In genomic region chr15:62505761-62506160, GRCh38 we compare ENCODE assay signal across 14 cellular contexts.
A peak's percentile ranks its signal among the peaks of the same experiment; 100 is the strongest.
DNase-seq lines count a peak whose midpoint lies in the region; ATAC-seq and TF ChIP-seq lines count a peak whose summit lies in the region.
"Had no signal": no experiment of that assay in that cellular context is flagged by ENCODE, and none has a peak within 500 bp of the region (broad histone marks: within the 10 kb centered on the region; RNA-seq: fewer than 3 reads in every experiment).

No MANE protein-coding gene starts in this region.

- WGBS in body of pancreas, 2 donors: 25 to 39% methylated on average over 6 of the region's 6 CpGs
- 68 to 79% methylated on average over 6 of the region's 6 CpGs for WGBS in sigmoid colon, 2 donors

- in situ Hi-C loops in GM13976 (cut with MboI; ENCODE audit: low sequenced_read_pairs, unreplicated experiment): no loop called here

- H3K9me3 ChIP-seq in BLaER1 treated with 17β-estradiol and CSF1 and Interleukin-3, amounts not matched to agents 10 nM and 100 nM (replicated peaks in 1 of 11): no peaks in the 10 kb centered on the region
- H3K9me3 ChIP-seq in body of pancreas (no peaks in the 10 kb centered on the region), sigmoid colon (no peaks in the 10 kb centered on the region)

- intact Hi-C loops in body of pancreas (cut with DNase I) (no loop called here), sigmoid colon (cut with DNase I) (no loop called here)

- H3K4me3 Mint-ChIP-seq in stimulated activated naive B cell treated with anti-CD40 and anti-IgM and Interleukin-4, amounts not matched to agents 10 μg/mL and 1 μg/mL and 100 μg/mL, for 72 hours: no peak overlapping the region
- H3K4me3 Mint-ChIP-seq: activated naive CD8-positive, alpha-beta T cell treated with anti-CD3 and anti-CD28 coated beads, Interleukin-2, amount 10 ng/mL, durations not matched to agents 7 days and 5 days; natural killer cell had no signal

- peak; percentile 28 for ATAC-seq in body of pancreas
- peak; percentile 12 for ATAC-seq in left lobe of liver
- ATAC-seq in stimulated activated naive B cell treated with anti-CD40 and anti-IgM and Interleukin-4, amounts not matched to agents 10 μg/mL and 1 μg/mL and 100 μg/mL, for 72 hours (replicated peaks): no peak
- ATAC-seq: foreskin keratinocyte had no signal

- no peak overlapping the region for H3K9ac ChIP-seq in BLaER1 treated with 17β-estradiol and CSF1 and Interleukin-3, amounts not matched to agents 10 nM and 100 nM
- H3K9ac ChIP-seq: KMS-11 had no signal

- no peak overlapping the region for H3K27ac Mint-ChIP-seq in stimulated activated naive B cell treated with anti-CD40 and anti-IgM and Interleukin-4, amounts not matched to agents 10 μg/mL and 1 μg/mL and 100 μg/mL, for 72 hours
- H3K27ac Mint-ChIP-seq: activated naive CD8-positive, alpha-beta T cell treated with anti-CD3 and anti-CD28 coated beads, Interleukin-2, amount 10 ng/mL, durations not matched to agents 7 days and 5 days; natural killer cell had no signal

- TF ChIP-seq POLR2A in body of pancreas (IDR thresholded peaks at IDR 0.05) (no peak), sigmoid colon (IDR thresholded peaks at IDR 0.05) (no peak)

- H3K27me3 ChIP-seq in BLaER1 treated with 17β-estradiol and CSF1 and Interleukin-3, amounts not matched to agents 10 nM and 100 nM: no peaks in the 10 kb centered on the region
- no peaks in the 10 kb centered on the region for H3K27me3 ChIP-seq in body of pancreas
- H3K27me3 ChIP-seq in sigmoid colon: no peaks in the 10 kb centered on the region
- H3K27me3 ChIP-seq: foreskin keratinocyte had no signal

- peaks cover 3 to 7% of the 10 kb centered on the region in 2 donors for H3K4me1 Mint-ChIP-seq in stimulated activated naive B cell treated with anti-CD40 and anti-IgM and Interleukin-4, amounts not matched to agents 10 μg/mL and 1 μg/mL and 100 μg/mL, for 72 hours
- H3K4me1 Mint-ChIP-seq: activated naive CD8-positive, alpha-beta T cell treated with anti-CD3 and anti-CD28 coated beads, Interleukin-2, amount 10 ng/mL, durations not matched to agents 7 days and 5 days; natural killer cell had no signal

- H3K4me2 ChIP-seq in BLaER1 treated with 17β-estradiol and CSF1 and Interleukin-3, amounts not matched to agents 10 nM and 100 nM: peak overlapping the region in 10 of 11 experiments; percentile 7 to 80 (median 65); a peak in 16 of 22 replicates
- H3K4me2 ChIP-seq: KMS-11 had no signal

- DNase-seq in body of pancreas: no peak
- no peak for DNase-seq in left lobe of liver (ENCODE audit: low spot score)
- no peak for DNase-seq in sigmoid colon
- no peak for DNase-seq in stimulated activated naive B cell treated with anti-CD40 and anti-IgM and Interleukin-4, amounts not matched to agents 10 μg/mL and 1 μg/mL and 100 μg/mL, for 72 hours
- no peak for DNase-seq in pons (ENCODE audit: low spot score)
- no peak for DNase-seq in NCI-H2029 (lab: John Stamatoyannopoulos, UW)
- no peak for DNase-seq in GM13976 (ENCODE audit: low spot score)
- DNase-seq: activated naive CD8-positive, alpha-beta T cell treated with anti-CD3 and anti-CD28 coated beads, Interleukin-2, amount 10 ng/mL, durations not matched to agents 7 days and 5 days; cortex of kidney; natural killer cell; NCI-H187 had no signal

- H3K4me3 ChIP-seq in BLaER1 treated with 17β-estradiol and CSF1 and Interleukin-3, amounts not matched to agents 10 nM and 100 nM: no peak overlapping the region
- no peak overlapping the region for H3K4me3 ChIP-seq in body of pancreas
- no peak overlapping the region for H3K4me3 ChIP-seq in sigmoid colon

- no peaks in the 10 kb centered on the region for H4K20me1 ChIP-seq in BLaER1 treated with 17β-estradiol and CSF1 and Interleukin-3, amounts not matched to agents 10 nM and 100 nM

- no peak for TF ChIP-seq CTCF in body of pancreas (IDR thresholded peaks at IDR 0.05)
- TF ChIP-seq CTCF in sigmoid colon (IDR thresholded peaks at IDR 0.05): no peak
- TF ChIP-seq CTCF in GM13976 (IDR thresholded peaks at IDR 0.05; ENCODE audit: borderline replicate concordance, control extremely low read depth, extremely low read depth, insufficient read depth, missing control alignments): no peak

- H3K36me3 ChIP-seq in BLaER1 treated with 17β-estradiol and CSF1 and Interleukin-3, amounts not matched to agents 10 nM and 100 nM: no peaks in the 10 kb centered on the region
- H3K36me3 ChIP-seq in body of pancreas (replicated peaks in 1 of 2; ENCODE audit: insufficient read depth in 1 of 2, low read depth in 2 of 2) (no peaks in the 10 kb centered on the region), sigmoid colon (no peaks in the 10 kb centered on the region)

- H3K27me3 Mint-ChIP-seq in stimulated activated naive B cell treated with anti-CD40 and anti-IgM and Interleukin-4, amounts not matched to agents 10 μg/mL and 1 μg/mL and 100 μg/mL, for 72 hours: no peaks in the 10 kb centered on the region

- peak overlapping the region in 3 of 11 experiments; percentile 3 to 24 (median 7); a peak in 3 of 22 replicates for H3K27ac ChIP-seq in BLaER1 treated with 17β-estradiol and CSF1 and Interleukin-3, amounts not matched to agents 10 nM and 100 nM
- H3K27ac ChIP-seq in body of pancreas (peak overlapping the region; percentile 11 to 81 (median 56)), sigmoid colon (peak overlapping the region; percentile 4 to 58 (median 46))
- H3K27ac ChIP-seq: foreskin keratinocyte, KMS-11 had no signal

- peaks cover 14 to 32% (median 22%) of the 10 kb centered on the region in 10 experiments; a peak in 18 of 20 replicates for H3K4me1 ChIP-seq in BLaER1 treated with 17β-estradiol and CSF1 and Interleukin-3, amounts not matched to agents 10 nM and 100 nM
- H3K4me1 ChIP-seq in body of pancreas: peaks cover 32% of the 10 kb centered on the region
- H3K4me1 ChIP-seq in sigmoid colon: peaks cover 0 to 46% (median 39%) of the 10 kb centered on the region in 4 donors

- no peak for TF ChIP-seq EP300 in sigmoid colon (IDR thresholded peaks at IDR 0.05)

- no peaks in the 10 kb centered on the region for H3K36me3 Mint-ChIP-seq in stimulated activated naive B cell treated with anti-CD40 and anti-IgM and Interleukin-4, amounts not matched to agents 10 μg/mL and 1 μg/mL and 100 μg/mL, for 72 hours
- H3K36me3 Mint-ChIP-seq: activated naive CD8-positive, alpha-beta T cell treated with anti-CD3 and anti-CD28 coated beads, Interleukin-2, amount 10 ng/mL, durations not matched to agents 7 days and 5 days; natural killer cell had no signal

- H3K9me3 Mint-ChIP-seq in stimulated activated naive B cell treated with anti-CD40 and anti-IgM and Interleukin-4, amounts not matched to agents 10 μg/mL and 1 μg/mL and 100 μg/mL, for 72 hours: no peaks in the 10 kb centered on the region
- H3K9me3 Mint-ChIP-seq: activated naive CD8-positive, alpha-beta T cell treated with anti-CD3 and anti-CD28 coated beads, Interleukin-2, amount 10 ng/mL, durations not matched to agents 7 days and 5 days; natural killer cell had no signal

Comparison
In these comparisons a context has a peak if more than half of its experiments do, and no peak if none do; other contexts are left out.
1. ATAC-seq: peak in body of pancreas (single experiment) and left lobe of liver (single experiment); none in stimulated activated naive B cell treated with anti-CD40 and anti-IgM and Interleukin-4, amounts not matched to agents 10 μg/mL and 1 μg/mL and 100 μg/mL, for 72 hours (0 of 2).